Comparison of ENCODE assay signal across 32 cellular contexts in the genomic region with DNA sequence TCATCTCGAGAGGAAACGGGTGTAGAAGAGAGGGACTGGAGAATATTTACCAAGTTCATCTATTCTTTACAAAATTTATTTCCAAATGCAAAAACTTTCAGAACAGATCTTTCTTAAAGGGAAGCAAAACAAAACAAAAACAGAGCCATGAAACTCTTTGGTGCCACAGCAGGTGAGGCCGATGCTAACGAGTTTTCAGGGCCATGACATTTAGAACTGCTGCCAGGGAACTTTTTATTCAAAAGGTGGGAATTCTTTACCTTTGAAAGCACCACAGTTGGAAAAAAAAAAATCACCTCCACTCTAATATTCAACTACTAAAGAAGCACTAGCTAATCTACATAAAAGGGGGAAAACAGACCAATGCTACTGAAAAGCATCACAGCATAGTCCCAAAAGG.
"Had no signal": no experiment of that assay in that cellular context is flagged by ENCODE, and none has a peak within 500 bp of the region (broad histone marks: within the 10 kb centered on the region; RNA-seq: fewer than 3 reads in every experiment).

No MANE protein-coding gene starts in this region.

- H3K36me3 ChIP-seq: adrenal gland, esophagus muscularis mucosa, gastroesophageal sphincter, heart right ventricle, WERI-Rb-1 had no signal

- H3K9me3 ChIP-seq: adrenal gland, body of pancreas, esophagus muscularis mucosa, gastroesophageal sphincter, heart right ventricle had no signal

- FAIRE-seq: colon had no signal

- DNase-seq: activated CD4-positive, alpha-beta memory T cell treated with anti-CD3 and anti-CD28 coated beads for 36 hours; activated CD4-positive, alpha-beta T cell treated with anti-CD3 and anti-CD28 coated beads for 36 hours; activated CD4-positive, alpha-beta T cell treated with anti-CD3 and anti-CD28 coated beads, Interleukin-2, amount 10 ng/mL, durations not matched to agents 24 days and 14 days; activated CD4-positive, CD25-positive, alpha-beta regulatory T cell; activated CD4-positive, CD25-positive, alpha-beta regulatory T cell treated with anti-CD3 and anti-CD28 coated beads, Interleukin-2, amount 50 U/mL, for 72 hours; activated CD8-positive, alpha-beta memory T cell treated with anti-CD3 and anti-CD28 coated beads, Interleukin-2, amount 10 ng/mL, durations not matched to agents 7 days and 5 days; activated CD8-positive, alpha-beta memory T cell treated with anti-CD3 and anti-CD28 coated beads, Interleukin-2, amount 50 U/mL, for 4 hours; activated CD8-positive, alpha-beta T cell treated with anti-CD3 and anti-CD28 coated beads, Interleukin-2, amount 10 ng/mL, durations not matched to agents 7 days and 5 days; activated effector memory CD4-positive, alpha-beta T cell treated with anti-CD3 and anti-CD28 coated beads, Interleukin-2, amount 50 U/mL, for 16 hours; activated naive CD4-positive, alpha-beta T cell treated with anti-CD3 and anti-CD28 coated beads for 36 hours; activated naive CD8-positive, alpha-beta T cell treated with anti-CD3 and anti-CD28 coated beads for 36 hours; activated naive CD8-positive, alpha-beta T cell treated with anti-CD3 and anti-CD28 coated beads, Interleukin-2, amount 50 U/mL, for 24 hours; activated T-cell treated with anti-CD3 and anti-CD28 coated beads, Interleukin-2, amount 50 U/mL, for 1 hour; activated T-cell treated with anti-CD3 and anti-CD28 coated beads, Interleukin-2, amount 50 U/mL, for 48 hours; adrenal gland; amygdala; aorta; body of pancreas; caudate nucleus; cortex of kidney; dermis blood vessel endothelial cell; effector CD4-positive, alpha-beta T cell; effector memory CD8-positive, alpha-beta T cell; erythroblast; foreskin melanocyte; heart right ventricle; T-helper 17 cell; T1000; WERI-Rb-1 had no signal

- H3K27ac ChIP-seq: adrenal gland, body of pancreas, esophagus muscularis mucosa, gastroesophageal sphincter, heart right ventricle, WERI-Rb-1 had no signal

- H3K27me3 ChIP-seq: adrenal gland, body of pancreas, esophagus muscularis mucosa, gastroesophageal sphincter had no signal

- H3K4me1 ChIP-seq: adrenal gland, body of pancreas, esophagus muscularis mucosa, gastroesophageal sphincter, heart right ventricle had no signal

- H3K4me3 ChIP-seq: adrenal gland, body of pancreas, esophagus muscularis mucosa, gastroesophageal sphincter, heart right ventricle had no signal

- ATAC-seq: activated CD4-positive, alpha-beta T cell treated with anti-CD3 and anti-CD28 coated beads for 36 hours; activated CD8-positive, alpha-beta memory T cell treated with anti-CD3 and anti-CD28 coated beads, Interleukin-2, amount 10 ng/mL, durations not matched to agents 7 days and 5 days; activated CD8-positive, alpha-beta T cell treated with anti-CD3 and anti-CD28 coated beads, Interleukin-2, amount 10 ng/mL, durations not matched to agents 7 days and 5 days; activated naive CD8-positive, alpha-beta T cell treated with anti-CD3 and anti-CD28 coated beads, Interleukin-2, amount 50 U/mL, for 24 hours; body of pancreas; effector memory CD8-positive, alpha-beta T cell; gastroesophageal sphincter; heart right ventricle; T-helper 17 cell had no signal
